Comparison of ENCODE assay signal across 14 cellular contexts in genomic region chr1:234875328-234875952, GRCh38.
A peak's percentile ranks its signal among the peaks of the same experiment; 100 is the strongest.
DNase-seq lines count a peak whose midpoint lies in the region; ATAC-seq and TF ChIP-seq lines count a peak whose summit lies in the region.
"Had no signal": no experiment of that assay in that cellular context is flagged by ENCODE, and none has a peak within 500 bp of the region (broad histone marks: within the 10 kb centered on the region; RNA-seq: fewer than 3 reads in every experiment).

No MANE protein-coding gene starts in this region.

- intact Hi-C loops in heart right ventricle (cut with DNase I) = loop anchor here in 1 of 10 donors (5.0 kb wide), 1 partner anchor 153 kb away; no protein-coding TSS in a partner anchor
- intact Hi-C loops in gastrocnemius medialis (cut with DNase I; ENCODE audit: low total_unique reads) = no loop called here
- intact Hi-C loops in mucosa of descending colon (cut with DNase I, micrococcal nuclease) = no loop called here

- TF ChIP-seq POLR2A in gastrocnemius medialis (IDR thresholded peaks at IDR 0.05) = peak; percentile 35 to 38

- H3K4me1 ChIP-seq in heart right ventricle = peaks cover 0 to 58% (median 20%) of the 10 kb centered on the region in 9 donors
- H3K4me1 ChIP-seq in gastrocnemius medialis = peaks cover 27 to 35% of the 10 kb centered on the region in 2 donors
- peaks cover 4% of the 10 kb centered on the region for H3K4me1 ChIP-seq in mucosa of descending colon (ENCODE audit: low read depth)

- peak; percentile 54 for DNase-seq in DMS53 (lab: John Stamatoyannopoulos, UW)
- DNase-seq in DMS53 treated with DMSO at 0.1 percent for 48 hours (lab: John Stamatoyannopoulos, UW; ENCODE audit: unreplicated experiment) = no peak
- peak; percentile 81 for DNase-seq in NCI-H510A treated with DMSO at 0.1 percent for 48 hours (lab: John Stamatoyannopoulos, UW)
- DNase-seq in heart right ventricle = no peak
- peak; percentile 87 to 90 for DNase-seq in gastrocnemius medialis
- no peak for DNase-seq in middle frontal gyrus (ENCODE audit: extremely low spot score, low spot score)
- DNase-seq in mucosa of descending colon = no peak
- DNase-seq in GM03348 (ENCODE audit: low spot score) = no peak
- DNase-seq: activated CD4-positive, alpha-beta T cell treated with anti-CD3 and anti-CD28 coated beads, Interleukin-2, amount 50 U/mL, for 4 hours; activated naive CD4-positive, alpha-beta T cell; esophagus squamous epithelium; NCI-H187 treated with DMSO at 0.1 percent for 48 hours; retina had no signal

- ATAC-seq in heart right ventricle = peak in 2 of 8 donors; percentile 24 to 32
- peak; percentile 66 to 74 for ATAC-seq in gastrocnemius medialis
- no peak for ATAC-seq in mucosa of descending colon

- H3K36me3 ChIP-seq in heart right ventricle (no peaks in the 10 kb centered on the region), gastrocnemius medialis (no peaks in the 10 kb centered on the region), mucosa of descending colon (ENCODE audit: low read depth) (no peaks in the 10 kb centered on the region)
- H3K36me3 ChIP-seq: esophagus squamous epithelium had no signal

- 90 to 91% methylated on average over 17 of the region's 17 CpGs for WGBS in heart right ventricle, 2 donors

- H3K27me3 ChIP-seq in heart right ventricle (no peaks in the 10 kb centered on the region), gastrocnemius medialis (no peaks in the 10 kb centered on the region)
- H3K27me3 ChIP-seq: esophagus squamous epithelium had no signal

- H3K4me3 ChIP-seq in heart right ventricle (no peak overlapping the region), gastrocnemius medialis (no peak overlapping the region), mucosa of descending colon (no peak overlapping the region)
- H3K4me3 ChIP-seq: esophagus squamous epithelium had no signal

- in situ Hi-C loops in gastrocnemius medialis (cut with MboI; ENCODE audit: low sequenced_read_pairs in 4 of 4) = loop anchor here (25.0 kb wide), 4 partner anchors 112 to 388 kb away; partner anchors contain the start of genes IRF2BP2 (in 3 of the 4) and TARBP1 (in 1 of the 4)

- TF ChIP-seq CTCF in heart right ventricle (IDR thresholded peaks at IDR 0.05) (no peak), gastrocnemius medialis (IDR thresholded peaks at IDR 0.05 in 4 of 5, conservative IDR thresholded peaks at IDR 0.05 in 1 of 5) (no peak), mucosa of descending colon (IDR thresholded peaks at IDR 0.05) (no peak)

- H3K27ac ChIP-seq in heart right ventricle (peak overlapping the region in 8 of 10 donors; percentile 7 to 82 (median 58)), gastrocnemius medialis (peak overlapping the region; percentile 83 to 88 (median 85))
- H3K27ac ChIP-seq: 22Rv1 had no signal

- H3K9me3 ChIP-seq in heart right ventricle (no peaks in the 10 kb centered on the region), gastrocnemius medialis (no peaks in the 10 kb centered on the region), mucosa of descending colon (no peaks in the 10 kb centered on the region)
- H3K9me3 ChIP-seq: esophagus squamous epithelium had no signal

Comparison
In these comparisons a context has a peak if more than half of its experiments do, and no peak if none do; other contexts are left out.
1. DNase-seq: peak in DMS53 (single experiment), NCI-H510A treated with DMSO at 0.1 percent for 48 hours (single experiment) and gastrocnemius medialis (2 of 2); none in DMS53 treated with DMSO at 0.1 percent for 48 hours (single experiment), heart right ventricle (0 of 2), middle frontal gyrus (single experiment), mucosa of descending colon (0 of 3) and GM03348 (single experiment).